In the genomic region with DNA sequence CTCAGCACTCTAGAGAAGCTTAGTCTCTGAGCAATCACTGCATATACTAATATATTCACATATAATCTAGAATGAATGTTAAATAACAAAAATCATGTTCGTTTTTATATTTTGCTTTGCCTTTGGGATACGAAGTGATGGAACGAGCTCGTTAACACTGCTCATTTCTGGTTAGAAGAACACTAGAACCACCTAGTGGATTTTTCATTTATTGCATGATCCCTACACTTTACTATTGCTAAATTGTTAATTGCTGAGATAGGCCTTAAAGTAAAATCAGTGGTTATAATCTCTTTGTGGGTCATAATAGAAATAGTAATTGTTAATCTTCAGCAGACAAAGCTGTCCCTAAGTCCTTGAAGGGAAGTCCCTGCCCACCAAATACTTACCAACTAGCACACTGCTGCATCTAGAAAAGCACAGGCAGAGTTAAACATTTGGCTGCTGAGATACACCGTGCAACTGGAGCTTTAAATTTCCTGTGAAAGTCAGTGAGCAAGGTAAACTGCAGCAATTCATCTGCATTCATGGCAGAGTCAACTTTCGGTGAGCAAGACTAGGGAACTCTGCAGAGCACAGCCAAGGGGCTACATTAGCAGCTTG, we compare ENCODE assay signal across 9 cellular contexts.
DNase-seq lines count a peak whose midpoint lies in the region; ATAC-seq, FAIRE-seq and TF ChIP-seq lines count a peak whose summit lies in the region.
"Had no signal": no experiment of that assay in that cellular context is flagged by ENCODE, and none has a peak within 500 bp of the region (broad histone marks: within the 10 kb centered on the region; RNA-seq: fewer than 3 reads in every experiment).

No MANE protein-coding gene starts in this region.

- CTCF ChIA-PET in HepG2 (lab: Yijun Ruan, JAX; ENCODE audit: low intra/inter-chr PET ratio, low total read pairs), result interaction anchor here (0.8 to 2.5 kb wide), 4 partner anchors 43 to 574 kb away, joined by 4 to 19 read pairs (median 10); no protein-coding TSS in a partner anchor

- H3K27me3 ChIP-seq in bronchial epithelial cell (ENCODE audit: control insufficient read depth, insufficient read depth, low read length) (no peaks in the 10 kb centered on the region), HepG2 (ENCODE audit: control insufficient read depth in 1 of 2, insufficient read depth in 2 of 2, low read length in 2 of 2) (no peaks in the 10 kb centered on the region)

- H3K4me2 ChIP-seq in HepG2 (ENCODE audit: low read depth, low read length), result no peak overlapping the region

- FAIRE-seq in GM19239 (lab: Jason Lieb, UNC), result peak; percentile 86
- FAIRE-seq in bronchial epithelial cell (lab: Jason Lieb, UNC), result no peak
- FAIRE-seq in HepG2 (lab: Jason Lieb, UNC), result peak; percentile 72

- DNase-seq in DMS 273 (lab: John Stamatoyannopoulos, UW; ENCODE audit: unreplicated experiment), result peak; percentile 67
- DNase-seq in GM19239 (ENCODE audit: insufficient read length, low spot score), result peak; percentile 9
- DNase-seq in NCI-H2227 treated with DMSO at 0.1 percent for 48 hours (lab: John Stamatoyannopoulos, UW), result peak; percentile 84
- DNase-seq in bronchial epithelial cell (ENCODE audit: low read depth), result peak; percentile 45
- peak; percentile 21 for DNase-seq in HepG2 (ENCODE audit: low spot score)
- no peak for DNase-seq in GDM1 (lab: John Stamatoyannopoulos, UW)
- no peak for DNase-seq in occipital lobe (lab: John Stamatoyannopoulos, UW)
- DNase-seq: activated B cell treated with CpG ODN at 0.5 μM for 24 hours had no signal

- intact Hi-C loops in HepG2 (cut with micrococcal nuclease; ENCODE audit: unreplicated experiment), result loop anchor here (1.0 to 10.0 kb wide), 5 partner anchors 44 to 574 kb away; no protein-coding TSS in a partner anchor

- H3K9ac ChIP-seq in HepG2 (ENCODE audit: insufficient read depth, low read depth, low read length), result no peak overlapping the region

- BruUV-seq in HepG2 (replicated peaks; lab: Mats Ljungman, UMichigan), result no TSS peak

- no peaks in the 10 kb centered on the region for H3K4me1 ChIP-seq in HepG2 (ENCODE audit: insufficient read depth, low read length)

- H4K20me1 ChIP-seq in HepG2 (ENCODE audit: insufficient read depth, low read length), result no peaks in the 10 kb centered on the region

- H3K4me3 ChIP-seq in bronchial epithelial cell (ENCODE audit: low read depth, low read length) (no peak overlapping the region), HepG2 (replicated peaks in 1 of 3; ENCODE audit: insufficient read depth in 1 of 3, low read depth in 2 of 3, low read length in 3 of 3) (no peak overlapping the region)

- no peaks in the 10 kb centered on the region for H3K9me3 ChIP-seq in HepG2 (ENCODE audit: low read length)

- in situ Hi-C loops in HepG2 (cut with HindIII; ENCODE audit: extremely low pct_ligation_motif_present, low pct_unique_long_range_greater_than_20kb), result loop anchor here (5.0 kb wide), 1 partner anchor 301 kb away; no protein-coding TSS in a partner anchor

- POLR2A ChIA-PET in HepG2 (lab: Yijun Ruan, JAX), result no interaction called here

- 1% methylated on average over 6 of the region's 6 CpGs for WGBS in HepG2 (ENCODE audit: low lambda C conversion rate)

- H3K27ac ChIP-seq in HepG2 (ENCODE audit: extremely low read length, insufficient read depth, low read length), result no peak overlapping the region

- no peak overlapping the region for H2AFZ ChIP-seq in HepG2 (ENCODE audit: low read length)

- H3K36me3 ChIP-seq in bronchial epithelial cell (ENCODE audit: control insufficient read depth, insufficient read depth, low read length) (no peaks in the 10 kb centered on the region), HepG2 (replicated peaks in 1 of 2; ENCODE audit: control insufficient read depth in 1 of 2, insufficient read depth in 2 of 2, low read length in 2 of 2) (no peaks in the 10 kb centered on the region)

- TF ChIP-seq CTCF in bronchial epithelial cell (IDR thresholded peaks at IDR 0.05; ENCODE audit: insufficient read depth, low read length, severe bottlenecking), result peak; percentile 54
- TF ChIP-seq CTCF in HepG2 (CRISPR knock-in tag; IDR thresholded peaks at IDR 0.05), result peak; percentile 68

- ATAC-seq in HG03159 (IDR thresholded peaks at IDR 0.05; ENCODE audit: unreplicated experiment) (peak; percentile 95), HepG2 (peak; percentile 89)

- TF ChIP-seq EP300 in HepG2 (IDR thresholded peaks at IDR 0.05; ENCODE audit: low read depth in 2 of 2, low read length in 2 of 2) (no peak), HepG2 (CRISPR knock-in tag; IDR thresholded peaks at IDR 0.05; ENCODE audit: borderline replicate concordance) (no peak)

- TF ChIP-seq POLR2A in HepG2 (IDR thresholded peaks at IDR 0.05; ENCODE audit: insufficient read depth in 1 of 2, low read depth in 2 of 2, low read length in 2 of 2), result no peak

- TF ChIP-seq RAD21 in HepG2 (CRISPR knock-in tag; IDR thresholded peaks at IDR 0.05), result no peak; the same call in 1 of the 2 replicates

- H3K79me2 ChIP-seq in HepG2 (ENCODE audit: insufficient read depth, low read length), result no peaks in the 10 kb centered on the region

TF ChIP-seq in HepG2, 621 proteins besides CTCF, POLR2A, EP300 and RAD21:
- TF ChIP-seq CEBPG (CRISPR knock-in tag; IDR thresholded peaks at IDR 0.05) (0 out of 2 replicates have a peak, but pooled peaks have one; percentile 10), SMC3 (IDR thresholded peaks at IDR 0.05; ENCODE audit: low read length) (peak; percentile 39; the same call in 1 of the 2 replicates), STAG1 (CRISPR knock-in tag; IDR thresholded peaks at IDR 0.05) (peak; percentile 83), FOXJ3 (CRISPR knock-in tag; IDR thresholded peaks at IDR 0.05; ENCODE audit: borderline replicate concordance) (no peak)
- TF ChIP-seq, protein P1, sequence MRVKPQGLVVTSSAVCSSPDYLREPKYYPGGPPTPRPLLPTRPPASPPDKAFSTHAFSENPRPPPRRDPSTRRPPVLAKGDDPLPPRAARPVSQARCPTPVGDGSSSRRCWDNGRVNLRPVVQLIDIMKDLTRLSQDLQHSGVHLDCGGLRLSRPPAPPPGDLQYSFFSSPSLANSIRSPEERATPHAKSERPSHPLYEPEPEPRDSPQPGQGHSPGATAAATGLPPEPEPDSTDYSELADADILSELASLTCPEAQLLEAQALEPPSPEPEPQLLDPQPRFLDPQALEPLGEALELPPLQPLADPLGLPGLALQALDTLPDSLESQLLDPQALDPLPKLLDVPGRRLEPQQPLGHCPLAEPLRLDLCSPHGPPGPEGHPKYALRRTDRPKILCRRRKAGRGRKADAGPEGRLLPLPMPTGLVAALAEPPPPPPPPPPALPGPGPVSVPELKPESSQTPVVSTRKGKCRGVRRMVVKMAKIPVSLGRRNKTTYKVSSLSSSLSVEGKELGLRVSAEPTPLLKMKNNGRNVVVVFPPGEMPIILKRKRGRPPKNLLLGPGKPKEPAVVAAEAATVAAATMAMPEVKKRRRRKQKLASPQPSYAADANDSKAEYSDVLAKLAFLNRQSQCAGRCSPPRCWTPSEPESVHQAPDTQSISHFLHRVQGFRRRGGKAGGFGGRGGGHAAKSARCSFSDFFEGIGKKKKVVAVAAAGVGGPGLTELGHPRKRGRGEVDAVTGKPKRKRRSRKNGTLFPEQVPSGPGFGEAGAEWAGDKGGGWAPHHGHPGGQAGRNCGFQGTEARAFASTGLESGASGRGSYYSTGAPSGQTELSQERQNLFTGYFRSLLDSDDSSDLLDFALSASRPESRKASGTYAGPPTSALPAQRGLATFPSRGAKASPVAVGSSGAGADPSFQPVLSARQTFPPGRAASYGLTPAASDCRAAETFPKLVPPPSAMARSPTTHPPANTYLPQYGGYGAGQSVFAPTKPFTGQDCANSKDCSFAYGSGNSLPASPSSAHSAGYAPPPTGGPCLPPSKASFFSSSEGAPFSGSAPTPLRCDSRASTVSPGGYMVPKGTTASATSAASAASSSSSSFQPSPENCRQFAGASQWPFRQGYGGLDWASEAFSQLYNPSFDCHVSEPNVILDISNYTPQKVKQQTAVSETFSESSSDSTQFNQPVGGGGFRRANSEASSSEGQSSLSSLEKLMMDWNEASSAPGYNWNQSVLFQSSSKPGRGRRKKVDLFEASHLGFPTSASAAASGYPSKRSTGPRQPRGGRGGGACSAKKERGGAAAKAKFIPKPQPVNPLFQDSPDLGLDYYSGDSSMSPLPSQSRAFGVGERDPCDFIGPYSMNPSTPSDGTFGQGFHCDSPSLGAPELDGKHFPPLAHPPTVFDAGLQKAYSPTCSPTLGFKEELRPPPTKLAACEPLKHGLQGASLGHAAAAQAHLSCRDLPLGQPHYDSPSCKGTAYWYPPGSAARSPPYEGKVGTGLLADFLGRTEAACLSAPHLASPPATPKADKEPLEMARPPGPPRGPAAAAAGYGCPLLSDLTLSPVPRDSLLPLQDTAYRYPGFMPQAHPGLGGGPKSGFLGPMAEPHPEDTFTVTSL (CRISPR knock-in tag; IDR thresholded peaks at IDR 0.05; ENCODE audit: borderline replicate concordance), result no peak

Comparison
In these comparisons a context has a peak if more than half of its experiments do, and no peak if none do; other contexts are left out.
1. DNase-seq: peak in DMS 273 (single experiment), GM19239 (single experiment), NCI-H2227 treated with DMSO at 0.1 percent for 48 hours (single experiment), bronchial epithelial cell (single experiment) and HepG2 (single experiment); none in GDM1 (single experiment) and occipital lobe (single experiment).